1 cellular context compared by ENCODE assay signal in the genomic region with DNA sequence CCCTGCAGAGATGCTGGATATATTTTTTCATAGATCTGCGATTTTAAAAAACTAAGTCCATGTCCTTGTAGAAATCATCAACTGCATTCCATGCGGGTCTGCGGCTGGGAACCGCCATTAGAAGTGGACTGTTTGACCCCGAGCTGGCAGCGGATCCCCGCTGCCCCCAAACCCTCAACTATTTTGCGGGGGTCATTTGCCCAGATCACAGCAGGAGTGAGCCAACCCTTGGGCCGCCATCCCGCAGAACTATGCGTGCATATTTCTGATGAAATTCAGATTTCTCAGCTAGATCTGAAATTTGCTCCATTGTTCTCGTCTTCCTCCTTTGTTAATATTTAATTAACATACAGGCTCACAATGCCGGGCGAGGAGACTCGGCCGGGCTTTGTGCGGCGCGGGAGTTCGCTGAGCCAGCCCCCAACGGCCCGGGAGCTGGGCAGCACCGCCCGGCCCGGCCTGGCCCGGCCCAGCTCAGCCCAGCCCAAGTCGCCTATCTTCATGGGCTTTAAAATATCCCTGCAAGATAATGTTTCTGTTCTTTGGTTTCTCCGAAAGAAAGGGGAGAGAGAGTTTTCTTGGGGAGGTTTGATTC.
TF ChIP-seq lines count a peak whose summit lies in the region.

No MANE protein-coding gene starts in this region.

TF ChIP-seq in SK-N-SH treated with all-trans-retinoic acid at 6 μM for 48 hours, 23 proteins besides CTCF, POLR2A, EP300 and RAD21 (continued from another document):
- no peak for TF ChIP-seq TSHZ2 (CRISPR knock-in tag; IDR thresholded peaks at IDR 0.05)
- no peak for TF ChIP-seq TOX (CRISPR knock-in tag; IDR thresholded peaks at IDR 0.05; ENCODE audit: borderline replicate concordance)
- no peak for TF ChIP-seq CSRNP3 (CRISPR knock-in tag; IDR thresholded peaks at IDR 0.05)
- TF ChIP-seq PPARA (CRISPR knock-in tag; IDR thresholded peaks at IDR 0.05; ENCODE audit: borderline replicate concordance) = no peak
- no peak for TF ChIP-seq CSDC2 (CRISPR knock-in tag; IDR thresholded peaks at IDR 0.05)
- no peak for TF ChIP-seq TCF4 (CRISPR knock-in tag; IDR thresholded peaks at IDR 0.05; ENCODE audit: borderline replicate concordance)
